Comparison of ENCODE assay signal across 13 cellular contexts in the genomic region with DNA sequence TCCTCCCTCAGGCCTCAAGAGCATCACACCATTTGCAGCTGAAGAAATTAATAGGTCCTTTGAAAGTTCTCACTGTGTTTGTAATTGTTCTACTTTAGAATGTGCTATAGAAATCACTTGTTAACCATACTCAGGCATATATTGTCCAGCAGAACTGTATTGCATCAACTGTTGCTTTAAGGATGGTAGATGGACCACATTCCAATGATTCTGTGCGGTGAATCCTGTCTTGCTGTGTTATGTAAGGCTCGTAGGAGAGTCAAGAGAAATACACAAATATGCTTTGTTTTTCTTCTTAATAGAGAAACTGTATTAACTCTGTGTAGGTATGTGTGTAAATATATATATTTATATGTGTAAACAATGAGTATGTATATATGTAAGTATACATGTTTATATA. TPM values are rescaled to one million over a fixed set of nuclear protein-coding genes. Genes with fewer than 3 reads are reported as not detected.
A peak's percentile ranks its signal among the peaks of the same experiment; 100 is the strongest.
DNase-seq lines count a peak whose midpoint lies in the region; ATAC-seq and TF ChIP-seq lines count a peak whose summit lies in the region.
"Had no signal": no experiment of that assay in that cellular context is flagged by ENCODE, and none has a peak within 500 bp of the region (broad histone marks: within the 10 kb centered on the region; RNA-seq: fewer than 3 reads in every experiment).

No MANE protein-coding gene starts in this region.

- H3K4me1 ChIP-seq in left ventricle myocardium inferior, result no peaks in the 10 kb centered on the region

- H3K27ac ChIP-seq in brain microvascular endothelial cell (no peak overlapping the region), left ventricle myocardium inferior (replicated peaks) (no peak overlapping the region)
- H3K27ac ChIP-seq: BLaER1 treated with 17β-estradiol and CSF1 and Interleukin-3, amounts not matched to agents 10 nM and 100 nM had no signal

- peaks cover 3% of the 10 kb centered on the region for H3K36me3 Mint-ChIP-seq in mesothelial cell of epicardium
- H3K36me3 Mint-ChIP-seq: CD4-positive, CD25-positive, alpha-beta regulatory T cell had no signal

- no peaks in the 10 kb centered on the region for H3K27me3 Mint-ChIP-seq in mesothelial cell of epicardium (ENCODE audit: low read depth)

- H3K36me3 ChIP-seq in brain microvascular endothelial cell (replicated peaks), result no peaks in the 10 kb centered on the region
- H3K36me3 ChIP-seq in left ventricle myocardium inferior, result no peaks in the 10 kb centered on the region
- H3K36me3 ChIP-seq: BLaER1 treated with 17β-estradiol and CSF1 and Interleukin-3, amounts not matched to agents 10 nM and 100 nM had no signal

- peaks cover 4% of the 10 kb centered on the region for H3K9me3 Mint-ChIP-seq in mesothelial cell of epicardium

- TF ChIP-seq CTCF in brain microvascular endothelial cell (IDR thresholded peaks at IDR 0.05; ENCODE audit: low read depth, low read length, missing control alignments) (no peak), mesothelial cell of epicardium (IDR thresholded peaks at IDR 0.05; ENCODE audit: unreplicated experiment) (no peak), left ventricle myocardium inferior (IDR thresholded peaks at IDR 0.05; ENCODE audit: borderline replicate concordance) (no peak)

- peak; percentile 23 for DNase-seq in EH (ENCODE audit: low read depth)
- peak; percentile 6 for DNase-seq in brain microvascular endothelial cell
- no peak for DNase-seq in mesothelial cell of epicardium (ENCODE audit: low spot score in 2 of 2, unreplicated experiment in 2 of 2)
- no peak for DNase-seq in left ventricle myocardium inferior
- no peak for DNase-seq in D341Med (ENCODE audit: low spot score)
- no peak for DNase-seq in NAMALWA (ENCODE audit: low spot score)
- DNase-seq: ACHN; CD4-positive, CD25-positive, alpha-beta regulatory T cell; DMS 273 treated with DMSO at 0.1 percent for 48 hours; GOT3; H9 had no signal

- in situ Hi-C loops in brain microvascular endothelial cell (cut with HindIII; ENCODE audit: low pct_ligation_motif_present, low sequenced_read_pairs), result no loop called here

- no peaks in the 10 kb centered on the region for H3K27me3 ChIP-seq in brain microvascular endothelial cell (replicated peaks)
- no peaks in the 10 kb centered on the region for H3K27me3 ChIP-seq in left ventricle myocardium inferior (ENCODE audit: low read depth)
- H3K27me3 ChIP-seq: BLaER1 treated with 17β-estradiol and CSF1 and Interleukin-3, amounts not matched to agents 10 nM and 100 nM had no signal

- ATAC-seq in esophagus mucosa, result peak; percentile 10

- intact Hi-C loops in left ventricle myocardium inferior (cut with micrococcal nuclease), result no loop called here

- H3K4me1 Mint-ChIP-seq in mesothelial cell of epicardium, result peaks cover 11% of the 10 kb centered on the region
- H3K4me1 Mint-ChIP-seq: CD4-positive, CD25-positive, alpha-beta regulatory T cell had no signal

- H3K9me3 ChIP-seq in left ventricle myocardium inferior (replicated peaks), result no peaks in the 10 kb centered on the region
- H3K9me3 ChIP-seq: BLaER1 treated with 17β-estradiol and CSF1 and Interleukin-3, amounts not matched to agents 10 nM and 100 nM had no signal

- no peak overlapping the region for H3K4me3 Mint-ChIP-seq in mesothelial cell of epicardium
- H3K4me3 Mint-ChIP-seq: CD4-positive, CD25-positive, alpha-beta regulatory T cell had no signal

- H3K4me3 ChIP-seq in brain microvascular endothelial cell (ENCODE audit: low read depth, low read length) (no peak overlapping the region), left ventricle myocardium inferior (no peak overlapping the region)
- H3K4me3 ChIP-seq: BLaER1 treated with 17β-estradiol and CSF1 and Interleukin-3, amounts not matched to agents 10 nM and 100 nM had no signal

- peak overlapping the region; percentile 35 for H3K27ac Mint-ChIP-seq in mesothelial cell of epicardium
- H3K27ac Mint-ChIP-seq: CD4-positive, CD25-positive, alpha-beta regulatory T cell had no signal

RNA-seq across cellular contexts. Expression of gene ADGRA3, which starts 6.3 kb away (rescaled TPM):
- total RNA-seq in esophagus mucosa, result 6.3 TPM
- 104 to 109 TPM (median 105 TPM) in 3 replicates for total RNA-seq in mesothelial cell of epicardium
- total RNA-seq in left ventricle myocardium inferior, result 26.9 TPM

Comparison
In these comparisons a context has a peak if more than half of its experiments do, and no peak if none do; other contexts are left out.
1. DNase-seq: peak in EH (single experiment) and brain microvascular endothelial cell (single experiment); none in mesothelial cell of epicardium (0 of 2), left ventricle myocardium inferior (single experiment), D341Med (single experiment) and NAMALWA (single experiment).